ENCODE assay signal across 8 cellular contexts in the genomic region with DNA sequence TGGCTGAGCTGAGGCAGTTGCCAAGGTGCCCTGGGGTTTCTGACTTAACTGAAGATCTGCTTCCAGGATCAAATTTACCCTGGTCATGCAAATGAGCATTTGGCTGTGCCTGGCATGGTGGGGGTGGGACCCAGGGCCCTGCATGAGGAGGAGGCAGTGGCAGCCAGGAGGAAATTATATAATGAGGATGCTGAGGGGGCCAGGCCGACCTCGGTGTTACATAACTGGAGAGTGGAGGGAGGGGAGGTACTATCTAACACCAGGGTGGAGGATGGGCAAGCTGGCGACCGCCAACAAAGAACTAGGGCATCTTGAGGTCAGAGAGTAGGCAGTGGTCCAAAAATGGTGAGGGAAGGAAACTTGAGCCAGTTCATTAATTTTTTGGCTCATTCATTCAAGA. TPM values are rescaled to one million over a fixed set of nuclear protein-coding genes. Genes with fewer than 3 reads are reported as not detected.
DNase-seq lines count a peak whose midpoint lies in the region; ATAC-seq and TF ChIP-seq lines count a peak whose summit lies in the region.

No MANE protein-coding gene starts in this region.

- TF ChIP-seq CTCF in thoracic aorta (IDR thresholded peaks at IDR 0.05), result no peak
- TF ChIP-seq CTCF in OCI-LY7 (conservative IDR thresholded peaks at IDR 0.05; ENCODE audit: low read length), result no peak
- no peak for TF ChIP-seq CTCF in GM10248 (IDR thresholded peaks at IDR 0.05; ENCODE audit: control extremely low read depth, extremely low read depth, low read depth, missing control alignments)
- no peak for TF ChIP-seq CTCF in omental fat pad (IDR thresholded peaks at IDR 0.05)

- H2AFZ ChIP-seq in OCI-LY7 (ENCODE audit: low read length), result no peak overlapping the region

- CTCF ChIA-PET in OCI-LY7 (lab: Charles Lee; ENCODE audit: unreplicated experiment) (no interaction called here), GM10248 (lab: Yijun Ruan, JAX) (interaction anchor here (1.3 kb wide), 1 partner anchor 22 kb away, joined by 7 read pairs; no protein-coding TSS in a partner anchor)

- intact Hi-C loops in OCI-LY7 (cut with micrococcal nuclease; ENCODE audit: unreplicated experiment), result no loop called here

- DNase-seq in NCI-H2227 (lab: John Stamatoyannopoulos, UW; ENCODE audit: unreplicated experiment) (peak; percentile 5), NCI-H2227 treated with DMSO at 0.1 percent for 48 hours (lab: John Stamatoyannopoulos, UW) (no peak), adipocyte (ENCODE audit: low read depth) (no peak), midbrain (lab: John Stamatoyannopoulos, UW) (peak; percentile 19), thoracic aorta (ENCODE audit: low spot score) (no peak), OCI-LY7 (ENCODE audit: low spot score) (no peak), GM10248 (ENCODE audit: extremely low spot score) (no peak), omental fat pad (ENCODE audit: low spot score) (no peak)

- H3K36me3 ChIP-seq in adipocyte (ENCODE audit: control insufficient read depth, insufficient read depth, low read length, severe bottlenecking), result peaks cover 94% of the 10 kb centered on the region
- H3K36me3 ChIP-seq in thoracic aorta, result peaks cover 27% of the 10 kb centered on the region
- H3K36me3 ChIP-seq in OCI-LY7 (ENCODE audit: insufficient read depth, low read length), result peaks cover 80% of the 10 kb centered on the region

- no peaks in the 10 kb centered on the region for H4K20me1 ChIP-seq in OCI-LY7 (ENCODE audit: insufficient read depth, low read length)

- ATAC-seq in thoracic aorta (ENCODE audit: insufficient number of reproducible peaks, low FRiP score, low read depth) (no peak), omental fat pad (ENCODE audit: low FRiP score) (no peak)

- H3K27me3 ChIP-seq in adipocyte (replicated peaks; ENCODE audit: control insufficient read depth, insufficient read depth, low read length) (no peaks in the 10 kb centered on the region), thoracic aorta (replicated peaks; ENCODE audit: insufficient read depth) (no peaks in the 10 kb centered on the region)

- no peaks in the 10 kb centered on the region for H3K9me2 ChIP-seq in OCI-LY7 (ENCODE audit: insufficient read depth, low read length)

- no peak overlapping the region for H3K4me3 ChIP-seq in adipocyte (ENCODE audit: low read length)
- no peak overlapping the region for H3K4me3 ChIP-seq in thoracic aorta
- H3K4me3 ChIP-seq in OCI-LY7 (ENCODE audit: low read depth, low read length, poor library complexity, severe bottlenecking), result no peak overlapping the region

- no peaks in the 10 kb centered on the region for H3K79me2 ChIP-seq in OCI-LY7 (ENCODE audit: insufficient read depth, low read depth, low read length)

- POLR2A ChIA-PET in OCI-LY7 (lab: Charles Lee) (interaction anchor here (0.6 to 0.9 kb wide), 2 partner anchors 35 to 602 kb away, joined by 3 read pairs; no protein-coding TSS in a partner anchor), GM10248 (lab: Yijun Ruan, JAX) (no interaction called here)

- no peak overlapping the region for H3K4me2 ChIP-seq in OCI-LY7 (ENCODE audit: low read length)

- peak overlapping the region; percentile 77 for H3K9ac ChIP-seq in adipocyte (ENCODE audit: low read length)

- H3K27ac ChIP-seq in thoracic aorta, result peak overlapping the region; percentile 86 to 97
- no peak overlapping the region for H3K27ac ChIP-seq in OCI-LY7 (ENCODE audit: low read depth, low read length, poor library complexity, severe bottlenecking)

- H3K9me3 ChIP-seq in adipocyte (ENCODE audit: control insufficient read depth, low read length), result no peaks in the 10 kb centered on the region
- no peaks in the 10 kb centered on the region for H3K9me3 ChIP-seq in thoracic aorta
- no peaks in the 10 kb centered on the region for H3K9me3 ChIP-seq in OCI-LY7 (ENCODE audit: low read length)

- BruUV-seq in OCI-LY7 (replicated peaks; lab: Mats Ljungman, UMichigan), result no TSS peak

- H3K4me1 ChIP-seq in adipocyte (ENCODE audit: control insufficient read depth, insufficient read depth, low read length) (peaks cover 59% of the 10 kb centered on the region), thoracic aorta (ENCODE audit: control insufficient read depth in 1 of 2, low read depth in 2 of 2) (peaks cover 41 to 51% of the 10 kb centered on the region in 2 donors), OCI-LY7 (ENCODE audit: insufficient read depth, low read length, poor library complexity, severe bottlenecking) (peaks cover 19% of the 10 kb centered on the region)

RNA-seq across cellular contexts. Expression of a gene that starts 16.4 kb away (rescaled TPM):
- total RNA-seq in thoracic aorta (10 to 100 TPM; 50.0 to 53.8 TPM), OCI-LY7 (2022) (21.3 and 24.5 TPM in 2 replicates), omental fat pad (10 to 100 TPM; 53.0 to 86.6 (median 58.4) TPM)
- 10.1 and 12.0 TPM in 2 replicates for total RNA-seq in OCI-LY7 (2014; rRNA removed; shearing (Covaris generic))

RNA-seq across cellular contexts. Expression of a gene that starts 32.7 kb away (rescaled TPM):
- total RNA-seq in thoracic aorta (1 to 10 TPM; 1.1 to 9.0 TPM), OCI-LY7 (2022) (112 and 126 TPM in 2 replicates), omental fat pad (1 to 10 TPM in 2 of 4 donors, under 1 TPM in 1, not detected in 1; 0.63 to 1.4 (median 1.0) TPM)
- 78.0 and 82.9 TPM in 2 replicates for total RNA-seq in OCI-LY7 (2014; rRNA removed; shearing (Covaris generic))

RNA-seq across cellular contexts. Expression of a gene that starts 53.6 kb away (rescaled TPM):
- total RNA-seq in thoracic aorta (10 to 100 TPM; 27.5 to 58.1 TPM), OCI-LY7 (2022) (3.1 and 5.1 TPM in 2 replicates), omental fat pad (10 to 100 TPM in 1 of 4 donors, 1 to 10 TPM in 3; 5.9 to 18.5 (median 7.5) TPM)
- 0.88 and 2.1 TPM in 2 replicates for total RNA-seq in OCI-LY7 (2014; rRNA removed; shearing (Covaris generic))

Comparison
In these comparisons a context has a peak if more than half of its experiments do, and no peak if none do; other contexts are left out.
1. DNase-seq: peak in NCI-H2227 (single experiment) and midbrain (single experiment); none in NCI-H2227 treated with DMSO at 0.1 percent for 48 hours (single experiment), adipocyte (single experiment), thoracic aorta (single experiment), OCI-LY7 (single experiment), GM10248 (single experiment) and omental fat pad (single experiment).
2. RNA of a gene that starts 32.7 kb away (total RNA-seq): 78.0 to 126 TPM in OCI-LY7; 1.1 to 9.0 TPM in thoracic aorta and 0.63 to 1.4 TPM in omental fat pad; every median in the first group is over 4 times any median in the second.